Comparison of ENCODE assay signal across 8 cellular contexts in genomic region chr2:63588385-63589147, GRCh38. TPM values are rescaled to one million over a fixed set of nuclear protein-coding genes. Genes with fewer than 3 reads are reported as not detected.
DNase-seq lines count a peak whose midpoint lies in the region; ATAC-seq and TF ChIP-seq lines count a peak whose summit lies in the region.

MDH1 (plus strand) TSS chr2:63588963; CDS start chr2:63589044, 81 bp downstream.
WDPCP (minus strand) TSS chr2:63588477; CDS start chr2:63588271, 206 bp downstream.

- ATAC-seq in HG02884 (IDR thresholded peaks at IDR 0.05; ENCODE audit: unreplicated experiment) (peak; percentile 80), left cardiac atrium (peak; percentile 95 to 97)

- peaks cover 30% of the 10 kb centered on the region for H3K4me1 Mint-ChIP-seq in type B pancreatic cell (ENCODE audit: unreplicated experiment)

- no peaks in the 10 kb centered on the region for H3K9me3 Mint-ChIP-seq in type B pancreatic cell

- peak within 1 kb of the TSS; percentile 93 for H3K27ac Mint-ChIP-seq in type B pancreatic cell

- intact Hi-C loops in left cardiac atrium (cut with DNase I): no loop called here
- intact Hi-C loops in posterior cingulate gyrus (cut with DNase I): loop anchor here (5.0 kb wide), 1 partner anchor 254 kb away; the partner anchor contains the start of gene UGP2

- TF ChIP-seq POLR2A in GM15510 (IDR thresholded peaks at IDR 0.05; ENCODE audit: borderline replicate concordance, extremely low read depth, insufficient read length): peak; percentile 81

- DNase-seq in NCI-H146 treated with DMSO at 0.1 percent for 48 hours (lab: John Stamatoyannopoulos, UW; ENCODE audit: unreplicated experiment) (peak; percentile 98), T-helper 1 cell (peak; percentile 89 to 99 (median 93)), amygdala (lab: John Stamatoyannopoulos, UW) (peak; percentile 68 to 99 (median 94)), left cardiac atrium (peak; percentile 95), posterior cingulate gyrus (peak; percentile 87 to 99 (median 94)), type B pancreatic cell (ENCODE audit: extremely low spot score, unreplicated experiment) (peak; percentile 86)

- TF ChIP-seq CTCF in type B pancreatic cell (conservative IDR thresholded peaks at IDR 0.05): no peak

- H3K36me3 Mint-ChIP-seq in type B pancreatic cell: no peaks in the 10 kb centered on the region

- peak within 1 kb of the TSS; percentile 93 for H3K4me3 Mint-ChIP-seq in type B pancreatic cell

- no peaks in the 10 kb centered on the region for H3K27me3 Mint-ChIP-seq in type B pancreatic cell

RNA-seq across cellular contexts. Expression of gene MDH1, which starts in this region (rescaled TPM):
- total RNA-seq in left cardiac atrium (1,000 to 10,000 TPM in 1 of 2 donors, 100 to 1,000 TPM in 1; 895 to 1,092 TPM), type B pancreatic cell (ENCODE audit: low replicate concordance) (164 and 177 TPM in 2 replicates)

RNA-seq across cellular contexts. Expression of gene WDPCP, which starts in this region (rescaled TPM):
- total RNA-seq in left cardiac atrium (10 to 100 TPM; 12.4 to 13.9 TPM), type B pancreatic cell (ENCODE audit: low replicate concordance) (5.9 and 11.8 TPM in 2 replicates)

Comparison
In these comparisons a context has a peak if more than half of its experiments do, and no peak if none do; other contexts are left out.
1. Peak in every context shown above with its lines: DNase-seq and ATAC-seq.